In genomic region chr4:8675383-8675782, GRCh38 we compare ENCODE assay signal across 14 cellular contexts.
DNase-seq lines count a peak whose midpoint lies in the region; ATAC-seq and TF ChIP-seq lines count a peak whose summit lies in the region.
"Had no signal": no experiment of that assay in that cellular context is flagged by ENCODE, and none has a peak within 500 bp of the region (broad histone marks: within the 10 kb centered on the region; RNA-seq: fewer than 3 reads in every experiment).

No MANE protein-coding gene starts in this region.

- H3K23ac ChIP-seq in IMR-90 (ENCODE audit: low read depth, low read length) (no peak overlapping the region), mesendoderm (ENCODE audit: low read length) (no peak overlapping the region)

- H3K27me3 ChIP-seq in IMR-90 (ENCODE audit: control insufficient read depth, insufficient read depth, low read length): no peaks in the 10 kb centered on the region
- H3K27me3 ChIP-seq in mesendoderm (ENCODE audit: insufficient read depth, low read length, poor library complexity): no peaks in the 10 kb centered on the region
- H3K27me3 ChIP-seq: BLaER1 treated with 17β-estradiol and CSF1 and Interleukin-3, amounts not matched to agents 10 nM and 100 nM had no signal

- H3K79me2 ChIP-seq in mesendoderm (ENCODE audit: control insufficient read depth, insufficient read depth, low read length): no peaks in the 10 kb centered on the region

- H3K36me3 Mint-ChIP-seq in T-helper 2 cell treated with Interferon-gamma antibody and Interleukin-4, amounts not matched to agents 5 μg/mL and 100 μg/mL, for 36 hours (ENCODE audit: low read depth): no peaks in the 10 kb centered on the region

- 37% methylated on average over 3 of the region's 10 CpGs; no CpG with 5 or more reads in 1 of the 2 experiments for WGBS in IMR-90 (ENCODE audit: extremely low coverage in 2 of 2, insufficient read length in 1 of 2), 2 experiments
- WGBS in mesendoderm (ENCODE audit: extremely low coverage, insufficient coverage, low lambda C conversion rate): no CpG with 5 or more reads among the region's 10 CpGs

- no peaks in the 10 kb centered on the region for H3K79me1 ChIP-seq in IMR-90 (ENCODE audit: low read depth in 1 of 2, low read length in 2 of 2)
- H3K79me1 ChIP-seq in mesendoderm (ENCODE audit: low read length): no peaks in the 10 kb centered on the region

- no peak overlapping the region for H2AK9ac ChIP-seq in IMR-90 (replicated peaks; ENCODE audit: low read depth, low read length, poor library complexity)

- peak; percentile 85 for ATAC-seq in IMR-90 (ENCODE audit: low read depth)
- no peak for ATAC-seq in GM19328 (IDR thresholded peaks at IDR 0.05; ENCODE audit: unreplicated experiment)

- H3K9ac ChIP-seq in IMR-90 (ENCODE audit: low read depth, low read length) (no peak overlapping the region), mesendoderm (ENCODE audit: low read length) (no peak overlapping the region)
- H3K9ac ChIP-seq: BLaER1 treated with 17β-estradiol and CSF1 and Interleukin-3, amounts not matched to agents 10 nM and 100 nM had no signal

- no peaks in the 10 kb centered on the region for H3K4me1 ChIP-seq in IMR-90 (ENCODE audit: control insufficient read depth, insufficient read depth, low read length)
- H3K4me1 ChIP-seq in mesendoderm (ENCODE audit: control insufficient read depth, low read depth, low read length): no peaks in the 10 kb centered on the region
- H3K4me1 ChIP-seq: BLaER1 treated with 17β-estradiol and CSF1 and Interleukin-3, amounts not matched to agents 10 nM and 100 nM had no signal

- H3K27me3 Mint-ChIP-seq in T-helper 2 cell treated with Interferon-gamma antibody and Interleukin-4, amounts not matched to agents 5 μg/mL and 100 μg/mL, for 36 hours (ENCODE audit: low read depth): no peaks in the 10 kb centered on the region

- H2BK5ac ChIP-seq in IMR-90 (ENCODE audit: low read depth, low read length, poor library complexity, severe bottlenecking) (no peak overlapping the region), mesendoderm (ENCODE audit: low read length) (no peak overlapping the region)

- intact Hi-C loops in IMR-90 (cut with micrococcal nuclease): no loop called here

- no TSS peak for BruUV-seq in IMR-90 (replicated peaks; lab: Mats Ljungman, UMichigan)

- H3K14ac ChIP-seq in IMR-90 (replicated peaks; ENCODE audit: low read depth, low read length): no peak overlapping the region

- H3K4me3 ChIP-seq in IMR-90 (ENCODE audit: insufficient read depth, low read depth, low read length) (no peak overlapping the region), cardiac fibroblast (replicated peaks in 1 of 2; ENCODE audit: low read depth in 2 of 2, low read length in 2 of 2) (no peak overlapping the region), mesendoderm (ENCODE audit: low read length) (no peak overlapping the region)
- H3K4me3 ChIP-seq: BLaER1 treated with 17β-estradiol and CSF1 and Interleukin-3, amounts not matched to agents 10 nM and 100 nM; PC-9 had no signal

- no peaks in the 10 kb centered on the region for H3K9me3 Mint-ChIP-seq in T-helper 2 cell treated with Interferon-gamma antibody and Interleukin-4, amounts not matched to agents 5 μg/mL and 100 μg/mL, for 36 hours

- peak; percentile 28 for DNase-seq in Caki2 (ENCODE audit: low read depth)
- peak; percentile 2 for DNase-seq in IMR-90
- DNase-seq in cardiac fibroblast (ENCODE audit: low read depth in 2 of 2): peak; percentile 1 to 10
- DNase-seq in mesendoderm: peak; percentile 85
- no peak for DNase-seq in NCI-H524 (lab: John Stamatoyannopoulos, UW)
- no peak for DNase-seq in T-helper 2 cell treated with Interferon-gamma antibody and Interleukin-4, amounts not matched to agents 5 μg/mL and 100 μg/mL, for 36 hours (ENCODE audit: low spot score)
- DNase-seq in activated CD4-positive, CD25-positive, alpha-beta regulatory T cell (lab: John Stamatoyannopoulos, UW): no peak
- DNase-seq: activated CD4-positive, CD25-positive, alpha-beta regulatory T cell treated with anti-CD3 and anti-CD28 coated beads, Interleukin-2, amount 50 U/mL, for 72 hours; activated effector memory CD4-positive, alpha-beta T cell treated with anti-CD3 and anti-CD28 coated beads, Interleukin-2, amount 50 U/mL, for 16 hours; HCEC 1CT; NCI-H1105 had no signal

- H3K4me3 Mint-ChIP-seq in T-helper 2 cell treated with Interferon-gamma antibody and Interleukin-4, amounts not matched to agents 5 μg/mL and 100 μg/mL, for 36 hours: no peak overlapping the region

- POLR2A ChIA-PET in IMR-90 (lab: Charles Lee; ENCODE audit: unreplicated experiment): no interaction called here

- H3K4me1 Mint-ChIP-seq in T-helper 2 cell treated with Interferon-gamma antibody and Interleukin-4, amounts not matched to agents 5 μg/mL and 100 μg/mL, for 36 hours (ENCODE audit: low read depth): no peaks in the 10 kb centered on the region

- no peaks in the 10 kb centered on the region for H3K9me1 ChIP-seq in IMR-90 (ENCODE audit: insufficient read depth, low read length)

- no peak for TF ChIP-seq RAD21 in IMR-90 (IDR thresholded peaks at IDR 0.05; ENCODE audit: low read length)

- H4K91ac ChIP-seq in IMR-90 (ENCODE audit: insufficient read depth, low read depth, low read length): no peak overlapping the region

- no peak overlapping the region for H2BK15ac ChIP-seq in IMR-90 (ENCODE audit: low read depth, low read length)
- H2BK15ac ChIP-seq in mesendoderm (replicated peaks; ENCODE audit: low read depth): no peak overlapping the region

- H3K4me2 ChIP-seq in IMR-90 (ENCODE audit: low read depth, low read length) (no peak overlapping the region), mesendoderm (ENCODE audit: low read length) (no peak overlapping the region)
- H3K4me2 ChIP-seq: BLaER1 treated with 17β-estradiol and CSF1 and Interleukin-3, amounts not matched to agents 10 nM and 100 nM; PC-9 had no signal

- H3K9me3 ChIP-seq in IMR-90 (ENCODE audit: control insufficient read depth, insufficient read depth, low read length): no peaks in the 10 kb centered on the region

- CTCF ChIA-PET in IMR-90 (lab: Yijun Ruan, JAX): no interaction called here

- TF ChIP-seq CTCF in IMR-90 (conservative IDR thresholded peaks at IDR 0.05; ENCODE audit: low read depth, low read length) (no peak), cardiac fibroblast (IDR thresholded peaks at IDR 0.05; ENCODE audit: low read depth, low read length) (no peak)

- no peak overlapping the region for H2BK20ac ChIP-seq in IMR-90 (ENCODE audit: low read depth, low read length)

- H3K27ac ChIP-seq in IMR-90 (ENCODE audit: insufficient read depth, low read length) (no peak overlapping the region), mesendoderm (ENCODE audit: low read depth, low read length) (no peak overlapping the region)
- H3K27ac ChIP-seq: BLaER1 treated with 17β-estradiol and CSF1 and Interleukin-3, amounts not matched to agents 10 nM and 100 nM; PC-9 had no signal

- H4K5ac ChIP-seq in IMR-90 (ENCODE audit: low read depth, low read length) (no peak overlapping the region), mesendoderm (ENCODE audit: low read length) (no peak overlapping the region)

- in situ Hi-C loops in Caki2 (cut with HindIII; ENCODE audit: low pct_unique_long_range_greater_than_20kb, low sequenced_read_pairs): no loop called here
- in situ Hi-C loops in IMR-90 (cut with MboI; ENCODE audit: low sequenced_read_pairs): no loop called here

- H3K56ac ChIP-seq in IMR-90 (ENCODE audit: extremely low read depth, insufficient read depth, low read length) (no peak overlapping the region), mesendoderm (ENCODE audit: low read length) (no peak overlapping the region)

- H3K4ac ChIP-seq in IMR-90 (ENCODE audit: low read depth, low read length) (no peak overlapping the region), mesendoderm (ENCODE audit: low read depth, low read length) (no peak overlapping the region)

- TF ChIP-seq POLR2A in IMR-90 (IDR thresholded peaks at IDR 0.05; ENCODE audit: low read depth, low read length): no peak

- no peak overlapping the region for H2BK120ac ChIP-seq in IMR-90 (ENCODE audit: low read depth, low read length)
- H2BK120ac ChIP-seq in mesendoderm (ENCODE audit: low read depth, low read length): no peak overlapping the region

- no peak overlapping the region for H2AFZ ChIP-seq in IMR-90 (replicated peaks; ENCODE audit: low read length, poor library complexity)
- H2AFZ ChIP-seq: PC-9 had no signal

- no peaks in the 10 kb centered on the region for H4K20me1 ChIP-seq in IMR-90 (ENCODE audit: insufficient read depth, low read length)

- H4K8ac ChIP-seq in IMR-90 (ENCODE audit: low read depth in 2 of 2, low read length in 2 of 2) (no peak overlapping the region), mesendoderm (ENCODE audit: low read depth, low read length) (no peak overlapping the region)

- H3K36me3 ChIP-seq in IMR-90 (ENCODE audit: control insufficient read depth, insufficient read depth, low read length) (no peaks in the 10 kb centered on the region), mesendoderm (ENCODE audit: control insufficient read depth, insufficient read depth, low read length) (no peaks in the 10 kb centered on the region)
- H3K36me3 ChIP-seq: BLaER1 treated with 17β-estradiol and CSF1 and Interleukin-3, amounts not matched to agents 10 nM and 100 nM had no signal

- H2AK5ac ChIP-seq in IMR-90 (ENCODE audit: low read depth, low read length): no peak overlapping the region
- no peak overlapping the region for H2AK5ac ChIP-seq in mesendoderm (ENCODE audit: low read length)

- dilution Hi-C loops in IMR-90 (cut with HindIII; ENCODE audit: low sequenced_read_pairs, unreplicated experiment): no loop called here

- H3K27ac Mint-ChIP-seq in T-helper 2 cell treated with Interferon-gamma antibody and Interleukin-4, amounts not matched to agents 5 μg/mL and 100 μg/mL, for 36 hours: no peak overlapping the region

- H3K18ac ChIP-seq in IMR-90 (ENCODE audit: low read depth, low read length) (no peak overlapping the region), mesendoderm (ENCODE audit: low read length) (no peak overlapping the region)

TF ChIP-seq in IMR-90, 13 proteins besides CTCF, POLR2A, EP300 and RAD21 (continues in another document):
- TF ChIP-seq MXI1 (IDR thresholded peaks at IDR 0.05; ENCODE audit: borderline replicate concordance, low read depth, low read length) (no peak), CEBPB (IDR thresholded peaks at IDR 0.05; ENCODE audit: low read depth, low read length) (no peak), SMC3 (IDR thresholded peaks at IDR 0.05; ENCODE audit: low read depth, low read length) (no peak), RFX5 (IDR thresholded peaks at IDR 0.05; ENCODE audit: low read depth, low read length) (no peak), USF2 (IDR thresholded peaks at IDR 0.05; ENCODE audit: low read depth, low read length) (no peak)

Comparison
In these comparisons a context has a peak if more than half of its experiments do, and no peak if none do; other contexts are left out.
1. DNase-seq: peak in Caki2 (single experiment), IMR-90 (single experiment), cardiac fibroblast (2 of 2) and mesendoderm (single experiment); none in NCI-H524 (0 of 2), T-helper 2 cell treated with Interferon-gamma antibody and Interleukin-4, amounts not matched to agents 5 μg/mL and 100 μg/mL, for 36 hours (single experiment) and activated CD4-positive, CD25-positive, alpha-beta regulatory T cell (0 of 4).